8 cellular contexts compared by ENCODE assay signal in the genomic region with DNA sequence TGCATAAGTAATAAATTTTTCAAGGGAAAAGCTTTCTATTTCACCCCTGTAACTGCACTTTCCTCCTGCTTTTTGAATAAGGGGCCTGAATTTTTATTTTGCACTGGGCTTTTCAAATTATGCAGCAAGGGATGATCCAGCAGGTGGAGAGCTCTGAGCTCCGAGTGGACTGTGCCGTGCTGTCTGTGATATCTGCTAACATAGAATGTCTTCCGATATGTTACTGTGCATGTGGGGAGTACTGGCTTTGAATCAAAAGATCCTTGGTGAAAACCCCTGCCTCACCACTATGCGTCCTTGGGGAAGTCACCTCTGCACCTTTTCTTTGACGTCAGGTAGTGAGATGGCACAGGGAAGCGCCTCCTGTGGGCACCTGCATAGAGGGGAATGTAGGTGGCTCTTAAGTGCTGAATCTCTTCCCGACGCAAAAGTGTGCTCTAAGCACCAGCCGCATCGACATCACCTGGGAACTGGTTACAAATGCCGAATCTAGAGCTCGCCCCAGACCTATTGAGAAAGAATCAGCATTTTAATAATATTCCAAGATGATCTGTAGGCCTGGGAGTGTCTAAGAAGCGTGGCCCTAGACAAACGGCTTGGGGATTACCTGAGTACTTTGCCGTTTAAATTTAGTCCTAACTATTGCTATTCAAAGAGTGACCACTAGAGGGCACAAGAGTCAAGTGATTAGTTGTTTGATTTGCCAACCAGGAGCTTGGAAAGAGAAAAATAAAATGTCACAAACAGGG. TPM values are rescaled to one million over a fixed set of nuclear protein-coding genes. Genes with fewer than 3 reads are reported as not detected.
DNase-seq lines count a peak whose midpoint lies in the region; ATAC-seq and TF ChIP-seq lines count a peak whose summit lies in the region.

No MANE protein-coding gene starts in this region.

- DNase-seq in NCI-H524 (lab: John Stamatoyannopoulos, UW): peak; percentile 56 to 77
- DNase-seq in NCI-H524 treated with DMSO at 0.1 percent for 48 hours (lab: John Stamatoyannopoulos, UW): no peak
- DNase-seq in HuH-7 (ENCODE audit: low spot score): peak; percentile 84
- peak; percentile 93 for DNase-seq in cerebellar cortex (ENCODE audit: low spot score)
- no peak for DNase-seq in left lobe of liver (ENCODE audit: low spot score)
- DNase-seq in vagina (ENCODE audit: extremely low spot score in 2 of 2): no peak

- no peaks in the 10 kb centered on the region for H3K4me1 ChIP-seq in OCI-LY3 (ENCODE audit: low read length)
- H3K4me1 ChIP-seq in vagina: no peaks in the 10 kb centered on the region

- no peaks in the 10 kb centered on the region for H3K79me2 ChIP-seq in OCI-LY3 (ENCODE audit: low read length)

- ATAC-seq in left lobe of liver (peak; percentile 94), GM21786 (IDR thresholded peaks at IDR 0.05; ENCODE audit: unreplicated experiment) (no peak)

- no peak overlapping the region for H2AFZ ChIP-seq in OCI-LY3 (ENCODE audit: low read depth, low read length)

- H3K4me3 ChIP-seq in OCI-LY3 (ENCODE audit: low read length) (no peak overlapping the region), vagina (no peak overlapping the region)

- TF ChIP-seq CTCF in OCI-LY3 (IDR thresholded peaks at IDR 0.05; ENCODE audit: low read depth, low read length): peak; percentile 80
- TF ChIP-seq CTCF in vagina (IDR thresholded peaks at IDR 0.05): peak; percentile 66 to 87 (median 78)

- H4K20me1 ChIP-seq in OCI-LY3 (ENCODE audit: insufficient read depth, low read length): no peaks in the 10 kb centered on the region

- intact Hi-C loops in vagina (cut with DNase I): no loop called here

- H3K27ac ChIP-seq in OCI-LY3 (ENCODE audit: low read length): no peak overlapping the region
- H3K27ac ChIP-seq in vagina: no peak overlapping the region

- H3K9me3 ChIP-seq in OCI-LY3 (ENCODE audit: insufficient read depth, low read length) (0 out of 2 replicates have a peak, but pooled peaks cover under 1% of the 10 kb centered on the region), vagina (no peaks in the 10 kb centered on the region)

- no peak for TF ChIP-seq POLR2A in vagina (IDR thresholded peaks at IDR 0.05)

- no peaks in the 10 kb centered on the region for H3K36me3 ChIP-seq in OCI-LY3 (replicated peaks; ENCODE audit: low read depth, low read length)
- H3K36me3 ChIP-seq in vagina: no peaks in the 10 kb centered on the region

- no peak overlapping the region for H3K9ac ChIP-seq in OCI-LY3 (ENCODE audit: low read length)

- H3K27me3 ChIP-seq in OCI-LY3 (ENCODE audit: low read depth, low read length): 0 out of 2 replicates have a peak, but pooled peaks cover 2% of the 10 kb centered on the region
- H3K27me3 ChIP-seq in vagina: no peaks in the 10 kb centered on the region

- no peak overlapping the region for H3K4me2 ChIP-seq in OCI-LY3 (ENCODE audit: low read length)

RNA-seq across cellular contexts. Expression of gene WFS1, which starts 19.2 kb away (rescaled TPM):
- total RNA-seq in left lobe of liver (14.3 TPM), vagina (91.8 TPM)

RNA-seq across cellular contexts. Expression of gene JAKMIP1, which starts 50.1 kb away (rescaled TPM):
- total RNA-seq in left lobe of liver (not detected), vagina (5.2 TPM)

Comparison
In these comparisons a context has a peak if more than half of its experiments do, and no peak if none do; other contexts are left out.
1. DNase-seq: peak in NCI-H524 (2 of 2), HuH-7 (single experiment) and cerebellar cortex (single experiment); none in NCI-H524 treated with DMSO at 0.1 percent for 48 hours (single experiment), left lobe of liver (single experiment) and vagina (0 of 2).